Comparison of ENCODE assay signal across 22 cellular contexts in the genomic region with DNA sequence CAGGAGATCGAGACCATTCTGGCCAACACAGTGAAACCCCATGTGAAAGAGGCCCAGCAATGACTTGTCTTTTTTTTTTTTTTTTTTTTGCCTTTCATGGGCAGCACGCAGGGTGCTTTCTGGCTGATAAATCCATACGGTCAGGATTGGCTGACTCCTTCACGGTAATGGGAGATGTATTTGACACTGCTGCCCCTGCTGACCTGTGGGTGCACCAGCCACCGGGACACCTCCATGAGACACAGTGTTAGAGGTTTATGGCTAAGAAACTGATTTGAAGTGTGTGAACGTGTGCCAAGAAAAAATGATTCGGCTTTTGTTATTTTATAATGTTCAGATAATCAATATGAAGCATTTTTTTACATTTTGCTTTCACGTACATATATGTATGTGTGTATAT. TPM values are rescaled to one million over a fixed set of nuclear protein-coding genes. Genes with fewer than 3 reads are reported as not detected.
DNase-seq lines count a peak whose midpoint lies in the region; ATAC-seq, FAIRE-seq and TF ChIP-seq lines count a peak whose summit lies in the region.
"Had no signal": no experiment of that assay in that cellular context is flagged by ENCODE, and none has a peak within 500 bp of the region (broad histone marks: within the 10 kb centered on the region; RNA-seq: fewer than 3 reads in every experiment).

No MANE protein-coding gene starts in this region.

- H3F3A ChIP-seq in GM23338 (replicated peaks; ENCODE audit: low read depth), result peaks cover 8% of the 10 kb centered on the region; the same call in 1 of the 2 replicates

- H3K79me2 ChIP-seq in GM23338 (replicated peaks; ENCODE audit: insufficient read depth) (peaks cover 21% of the 10 kb centered on the region), K562 (ENCODE audit: control insufficient read depth, insufficient read depth, low read length) (no peaks in the 10 kb centered on the region), mesendoderm (ENCODE audit: control insufficient read depth, insufficient read depth, low read length) (no peaks in the 10 kb centered on the region)

- H3K79me1 ChIP-seq in mesendoderm (ENCODE audit: low read length), result no peaks in the 10 kb centered on the region

- H3K27ac Mint-ChIP-seq in GM23338 (no peak overlapping the region), natural killer cell (no peak overlapping the region)
- H3K27ac Mint-ChIP-seq: B cell; CD4-positive, CD25-positive, alpha-beta regulatory T cell; CD8-positive, alpha-beta T cell; HFFc6 had no signal

- H4K8ac ChIP-seq in mesendoderm (ENCODE audit: low read depth, low read length), result no peak overlapping the region

- peak; percentile 23 for ATAC-seq in GM23338
- peak; percentile 55; the same call in 2 of the 3 replicates for ATAC-seq in K562
- peak in 2 of 4 donors; percentile 16 to 19 for ATAC-seq in psoas muscle
- ATAC-seq in GM21526 (IDR thresholded peaks at IDR 0.05; ENCODE audit: low FRiP score, unreplicated experiment), result no peak
- ATAC-seq in natural killer cell, result no peak
- ATAC-seq: CD8-positive, alpha-beta T cell had no signal

- H4K5ac ChIP-seq in mesendoderm (ENCODE audit: low read length), result no peak overlapping the region

- H2BK5ac ChIP-seq in mesendoderm (ENCODE audit: low read length), result no peak overlapping the region

- H3K23ac ChIP-seq in mesendoderm (ENCODE audit: low read length), result no peak overlapping the region

- H3K36me3 Mint-ChIP-seq in GM23338 (ENCODE audit: low read depth) (peaks cover 1% of the 10 kb centered on the region; the same call in 1 of the 3 replicates), natural killer cell (no peaks in the 10 kb centered on the region)
- H3K36me3 Mint-ChIP-seq: CD4-positive, CD25-positive, alpha-beta regulatory T cell had no signal

- TF ChIP-seq POLR2A in K562 (conservative IDR thresholded peaks at IDR 0.05), result no peak

- DNase-seq in GM23338 (ENCODE audit: low spot score), result peak; percentile 34
- DNase-seq in K562 (ENCODE audit: extremely low read depth in 1 of 4, low spot score in 3 of 4), result peak in 1 of 4 experiments; percentile 3
- DNase-seq in mesendoderm, result peak; percentile 48
- no peak for DNase-seq in psoas muscle
- no peak for DNase-seq in mesenteric fat pad (ENCODE audit: low spot score)
- no peak for DNase-seq in NCI-H1092 (lab: John Stamatoyannopoulos, UW)
- no peak for DNase-seq in natural killer cell
- DNase-seq: Caco-2; CD4-positive, CD25-positive, alpha-beta regulatory T cell; CD8-positive, alpha-beta T cell; DMS153; DND-41; GOT3; HFFc6 had no signal

- no peak for FAIRE-seq in K562 (lab: Jason Lieb, UNC)
- FAIRE-seq: GM12892, GM19239 had no signal

- H4K20me1 ChIP-seq in GM23338 (replicated peaks; ENCODE audit: insufficient read depth) (peaks cover 4% of the 10 kb centered on the region; the same call in 1 of the 2 replicates), K562 (replicated peaks; ENCODE audit: control insufficient read depth, insufficient read depth, low read length) (no peaks in the 10 kb centered on the region)
- H4K20me1 ChIP-seq: BLaER1 had no signal

- no peak overlapping the region for H3K4me3 Mint-ChIP-seq in GM23338
- H3K4me3 Mint-ChIP-seq in natural killer cell, result no peak overlapping the region
- H3K4me3 Mint-ChIP-seq: B cell; CD4-positive, CD25-positive, alpha-beta regulatory T cell; CD8-positive, alpha-beta T cell; HFFc6 had no signal

- peaks cover 52% of the 10 kb centered on the region for H3K4me1 Mint-ChIP-seq in GM23338
- H3K4me1 Mint-ChIP-seq in natural killer cell, result peaks cover 3 to 9% of the 10 kb centered on the region in 2 donors

- no peaks in the 10 kb centered on the region for H3K27me3 ChIP-seq in GM23338 (ENCODE audit: insufficient read depth)
- H3K27me3 ChIP-seq in K562 (ENCODE audit: control insufficient read depth in 2 of 2, insufficient read depth in 2 of 2, low read length in 2 of 2), result peaks cover 2 to 5% of the 10 kb centered on the region in 2 experiments; a peak in 2 of 5 replicates
- no peaks in the 10 kb centered on the region for H3K27me3 ChIP-seq in mesendoderm (ENCODE audit: insufficient read depth, low read length, poor library complexity)
- no peaks in the 10 kb centered on the region for H3K27me3 ChIP-seq in psoas muscle (ENCODE audit: insufficient read depth in 3 of 3, low read length in 2 of 3)
- H3K27me3 ChIP-seq: BLaER1 had no signal

- CTCF ChIA-PET in K562 (lab: Yijun Ruan, JAX; ENCODE audit: low intra/inter-chr PET ratio), result no interaction called here

- H3K9me3 ChIP-seq in K562 (replicated peaks; ENCODE audit: control insufficient read depth, insufficient read depth, low read depth, low read length) (no peaks in the 10 kb centered on the region), psoas muscle (no peaks in the 10 kb centered on the region)
- H3K9me3 ChIP-seq: BLaER1, Caco-2, HAP-1 had no signal

- H2BK120ac ChIP-seq in mesendoderm (ENCODE audit: low read depth, low read length), result no peak overlapping the region

- H3K4me2 ChIP-seq in GM23338 (no peak overlapping the region), K562 (ENCODE audit: insufficient read depth, low read length) (no peak overlapping the region), mesendoderm (ENCODE audit: low read length) (no peak overlapping the region)
- H3K4me2 ChIP-seq: BLaER1 had no signal

- in situ Hi-C loops in K562 (cut with MboI), result no loop called here

- WGBS in K562 (ENCODE audit: insufficient coverage, low coverage, missing lambda C conversion rate), result 2% methylated on average over 8 of the region's 8 CpGs
- no CpG with 5 or more reads among the region's 8 CpGs for WGBS in mesendoderm (ENCODE audit: extremely low coverage, insufficient coverage, low lambda C conversion rate)
- WGBS in psoas muscle, 3 donors, result 78 to 89% (median 86%) methylated on average over 8 of the region's 8 CpGs

- TF ChIP-seq EP300 in K562 (IDR thresholded peaks at IDR 0.05; ENCODE audit: low read length), result no peak

- H3K27me3 Mint-ChIP-seq in GM23338 (ENCODE audit: insufficient read depth, low read depth, poor library complexity), result peaks cover 7% of the 10 kb centered on the region
- H3K27me3 Mint-ChIP-seq in natural killer cell (ENCODE audit: low read depth in 2 of 2), result no peaks in the 10 kb centered on the region
- H3K27me3 Mint-ChIP-seq: B cell; CD4-positive, CD25-positive, alpha-beta regulatory T cell had no signal

- no peaks in the 10 kb centered on the region for H3K9me1 ChIP-seq in K562 (ENCODE audit: control insufficient read depth, insufficient read depth, low read length)

- POLR2A ChIA-PET in K562 (lab: Yijun Ruan, JAX), result no interaction called here

- H3K36me3 ChIP-seq in GM23338 (ENCODE audit: insufficient read depth), result no peaks in the 10 kb centered on the region
- no peaks in the 10 kb centered on the region for H3K36me3 ChIP-seq in K562 (ENCODE audit: control insufficient read depth, insufficient read depth, low read length)
- no peaks in the 10 kb centered on the region for H3K36me3 ChIP-seq in mesendoderm (ENCODE audit: control insufficient read depth, insufficient read depth, low read length)
- H3K36me3 ChIP-seq in psoas muscle (ENCODE audit: insufficient read depth in 1 of 2, low read depth in 1 of 2), result no peaks in the 10 kb centered on the region
- H3K36me3 ChIP-seq: BLaER1, HAP-1 had no signal

- H3K4me3 ChIP-seq in GM23338 (no peak overlapping the region), K562 (no peak overlapping the region), mesendoderm (ENCODE audit: low read length) (no peak overlapping the region), psoas muscle (no peak overlapping the region)
- H3K4me3 ChIP-seq: BLaER1, HAP-1 had no signal

- intact Hi-C loops in K562 (cut with micrococcal nuclease) (no loop called here), psoas muscle (cut with DNase I) (no loop called here), natural killer cell (cut with micrococcal nuclease) (no loop called here)

- H2AFZ ChIP-seq in GM23338 (no peak overlapping the region), K562 (ENCODE audit: low read depth, low read length) (no peak overlapping the region)

- H3K18ac ChIP-seq in mesendoderm (ENCODE audit: low read length), result no peak overlapping the region

- TF ChIP-seq CTCF in GM23338 (conservative IDR thresholded peaks at IDR 0.05; ENCODE audit: low read depth in 2 of 2), result peak in 1 of 2 experiments; percentile 39; a peak in 1 of 4 replicates
- no peak for TF ChIP-seq CTCF in K562 (IDR thresholded peaks at IDR 0.05 in 2 of 3, conservative IDR thresholded peaks at IDR 0.05 in 1 of 3; ENCODE audit: insufficient read depth in 2 of 3, low read depth in 1 of 3, low read length in 3 of 3)
- no peak for TF ChIP-seq CTCF in psoas muscle (IDR thresholded peaks at IDR 0.05)
- TF ChIP-seq CTCF in natural killer cell (IDR thresholded peaks at IDR 0.05), result no peak

- H3K27ac ChIP-seq in GM23338 (ENCODE audit: low read depth) (no peak overlapping the region), K562 (ENCODE audit: extremely low read depth, low read depth, low read length) (no peak overlapping the region), mesendoderm (ENCODE audit: low read depth, low read length) (no peak overlapping the region), psoas muscle (peak overlapping the region; percentile 80)
- H3K27ac ChIP-seq: 22Rv1, BLaER1, C4-2B had no signal

- no peak for TF ChIP-seq RAD21 in K562 (CRISPR knock-in tag; conservative IDR thresholded peaks at IDR 0.05 in 1 of 2, IDR thresholded peaks at IDR 0.05 in 1 of 2)

- H3K9ac ChIP-seq in K562 (ENCODE audit: insufficient read depth in 1 of 2, low read depth in 2 of 2, low read length in 2 of 2), result no peak overlapping the region
- no peak overlapping the region for H3K9ac ChIP-seq in mesendoderm (ENCODE audit: low read length)
- H3K9ac ChIP-seq: BLaER1 had no signal

- H3K9me2 ChIP-seq in GM23338 (ENCODE audit: insufficient read depth), result peaks cover 3% of the 10 kb centered on the region; the same call in 1 of the 2 replicates

- H3K9me3 Mint-ChIP-seq in GM23338 (no peaks in the 10 kb centered on the region), natural killer cell (no peaks in the 10 kb centered on the region)
- H3K9me3 Mint-ChIP-seq: CD4-positive, CD25-positive, alpha-beta regulatory T cell; CD8-positive, alpha-beta T cell had no signal

- H3K4me1 ChIP-seq in GM23338 (ENCODE audit: insufficient read depth), result peaks cover 43% of the 10 kb centered on the region
- H3K4me1 ChIP-seq in K562 (replicated peaks in 1 of 2; ENCODE audit: control insufficient read depth in 2 of 2, insufficient read depth in 2 of 2, low read length in 2 of 2), result no peaks in the 10 kb centered on the region
- peaks cover 11% of the 10 kb centered on the region for H3K4me1 ChIP-seq in mesendoderm (ENCODE audit: control insufficient read depth, low read depth, low read length)
- peaks cover 23% of the 10 kb centered on the region for H3K4me1 ChIP-seq in psoas muscle

- no TSS peak for BruUV-seq in K562 (replicated peaks; lab: Mats Ljungman, UMichigan)

- H3K56ac ChIP-seq in mesendoderm (ENCODE audit: low read length), result no peak overlapping the region

- H3K4ac ChIP-seq in mesendoderm (ENCODE audit: low read depth, low read length), result no peak overlapping the region

- no peak overlapping the region for H2AK5ac ChIP-seq in mesendoderm (ENCODE audit: low read length)

- H2BK15ac ChIP-seq in mesendoderm (replicated peaks; ENCODE audit: low read depth), result no peak overlapping the region

RNA-seq across cellular contexts. Expression of a gene that starts 48.4 kb away (rescaled TPM):
- total RNA-seq in GM23338 (2014; rRNA removed; shearing (Covaris generic)), result 26.3 and 27.0 TPM in 2 replicates
- polyA plus RNA-seq in GM23338 (2016; fragmentation: Nextera tagmentation; extraction: Ambion mirVana) (31.1 and 33.2 TPM in 2 replicates), K562 (2011; rRNA removed) (not detected in 2 replicates), K562 (2014; fragmentation: Illumina TruSeq; extraction: Trizol) (not detected in 2 replicates), K562 (2014; fragmentation: Nextera tagmentation; extraction: Ambion mirVana) (not detected), K562 (2014; rRNA removed) (not detected in 2 replicates), psoas muscle (100 to 1,000 TPM in 1 of 3 donors, 10 to 100 TPM in 1, 1 to 10 TPM in 1; 6.4 to 127 (median 64.0) TPM)
- total RNA-seq in K562 (2011; cell fraction: chromatin; rRNA removed; ENCODE audit: low replicate concordance), result not detected in 2 replicates
- not detected in 2 replicates for total RNA-seq in K562 (2011; cell fraction: nucleolus; rRNA removed)
- not detected in 2 replicates for total RNA-seq in K562 (2011; cell fraction: nucleoplasm; rRNA removed)
- total RNA-seq in K562 (2014; rRNA removed) (not detected in 2 replicates), K562 (2014; rRNA removed; fragmentation: Illumina TruSeq; extraction: Trizol) (not detected in 2 replicates), K562 (2015; rRNA removed; fragmentation: Illumina TruSeq; extraction: Trizol) (0.07 TPM in 1 of 2 replicates, not detected in the other), K562 (2021) (0.13 and 0.18 TPM in 2 replicates), psoas muscle (100 to 1,000 TPM in 1 of 4 donors, 10 to 100 TPM in 3; 32.1 to 102 (median 46.3) TPM), mesenteric fat pad (22.1 TPM), natural killer cell (10 to 100 TPM; 11.8 to 16.9 (median 14.0) TPM)
- polyA plus RNA-seq in K562 (2011; cell fraction: cytosol; rRNA removed), result not detected in 2 replicates
- not detected in 2 replicates for polyA plus RNA-seq in K562 (2011; cell fraction: nucleus; rRNA removed)
- polyA plus RNA-seq in K562 (2012), result 0.08 TPM in 1 of 2 replicates, not detected in the other
- polyA minus RNA-seq in K562 (2011; rRNA and poly(A)+ RNA removed), result not detected in 2 replicates
- 0.09 TPM in 1 of 2 replicates, not detected in the other for polyA minus RNA-seq in K562 (2011; cell fraction: cytosol; rRNA and poly(A)+ RNA removed)
- polyA minus RNA-seq in K562 (2011; cell fraction: nucleus; rRNA and poly(A)+ RNA removed), result under 0.01 TPM in 1 of 2 replicates, not detected in the other
- 7.1 TPM for polyA plus RNA-seq in mesendoderm (2013, experiment 1 of 2)
- 7.7 TPM for polyA plus RNA-seq in mesendoderm (2013, experiment 2 of 2)

Comparison
In these comparisons a context has a peak if more than half of its experiments do, and no peak if none do; other contexts are left out.
1. ATAC-seq: peak in GM23338 (single experiment) and K562 (single experiment); none in GM21526 (single experiment) and natural killer cell (0 of 3).
2. DNase-seq: peak in GM23338 (single experiment) and mesendoderm (single experiment); none in psoas muscle (0 of 2), mesenteric fat pad (single experiment), NCI-H1092 (single experiment) and natural killer cell (single experiment).
3. RNA of a gene that starts 48.4 kb away (total RNA-seq): 32.1 to 102 TPM in psoas muscle, 26.3 to 27.0 TPM in GM23338, 22.1 TPM in mesenteric fat pad (single experiment) and 11.8 to 16.9 TPM in natural killer cell; 0.07 to 0.18 TPM in K562; every median in the first group is over 10 times any median in the second.